ENCODE assay signal across 8 cellular contexts in the genomic region with DNA sequence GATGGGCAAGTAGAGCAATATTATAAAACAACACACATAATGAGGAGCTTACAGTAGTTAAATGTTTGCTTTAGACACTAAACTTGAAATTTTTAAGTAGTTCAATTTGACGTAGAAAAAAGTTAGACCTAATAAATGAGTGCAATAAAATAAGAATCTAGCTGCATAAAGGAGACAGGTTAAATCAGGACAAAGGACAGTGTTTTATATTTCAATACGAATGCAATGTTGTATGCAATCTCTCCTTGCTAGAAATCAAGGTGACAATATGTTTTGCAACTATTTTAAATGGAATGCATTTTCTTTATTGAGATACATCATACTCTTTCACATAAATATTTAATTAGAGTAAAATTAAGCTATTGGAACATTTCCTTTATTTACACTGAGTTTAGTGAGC.
"Had no signal": no experiment of that assay in that cellular context is flagged by ENCODE, and none has a peak within 500 bp of the region (broad histone marks: within the 10 kb centered on the region; RNA-seq: fewer than 3 reads in every experiment).

No MANE protein-coding gene starts in this region.

- ATAC-seq: HCT116 had no signal

- H3K27ac Mint-ChIP-seq: HFFc6 had no signal

- H3K27ac ChIP-seq: GM23248 had no signal

- H3K4me3 Mint-ChIP-seq: H9, HFFc6 had no signal

- H3K36me3 ChIP-seq: HAP-1 had no signal

- H3K4me1 ChIP-seq: HAP-1 had no signal

- H3K4me3 ChIP-seq: GM23248, HAP-1 had no signal

- H2AFZ ChIP-seq: GM23248 had no signal

- DNase-seq: GM23248, GOT3, H7, H9, HCEC 1CT, HFFc6 had no signal
